20 cellular contexts compared by ENCODE assay signal in the genomic region with DNA sequence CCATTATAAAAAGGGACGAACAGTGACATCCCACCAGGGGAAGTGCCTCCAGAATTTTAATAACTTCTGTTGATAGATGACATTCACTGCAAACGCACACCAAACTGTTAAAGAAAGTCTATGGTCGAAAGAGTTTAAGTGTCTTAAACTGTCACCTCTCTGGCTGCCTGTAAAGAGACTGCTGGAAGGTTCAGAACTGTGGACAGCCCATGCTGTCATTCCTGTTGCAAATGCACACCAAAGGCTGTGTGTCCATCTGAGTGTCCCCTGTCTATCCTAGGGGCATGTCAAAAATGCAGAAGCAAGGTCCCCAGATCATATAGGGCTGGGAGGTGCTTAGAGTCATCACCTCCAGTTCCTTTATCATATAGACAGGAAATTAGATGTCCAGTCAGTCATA.
"Had no signal": no experiment of that assay in that cellular context is flagged by ENCODE, and none has a peak within 500 bp of the region (broad histone marks: within the 10 kb centered on the region; RNA-seq: fewer than 3 reads in every experiment).

No MANE protein-coding gene starts in this region.

- H3K4me3 ChIP-seq: MG63, SJSA1, SK-N-MC had no signal

- DNase-seq: KG1, MG63, NCI-H1092, NCI-H1105 treated with DMSO at 0.1 percent for 48 hours, NCI-H1417 treated with DMSO at 0.1 percent for 48 hours, NCI-H146, NCI-H1694 treated with DMSO at 0.1 percent for 48 hours, NCI-H1930, NCI-H2081, NCI-H2107, NCI-H2227 treated with DMSO at 0.1 percent for 48 hours, NCI-H524, NCI-H526 treated with DMSO at 0.1 percent for 48 hours, NCI-H748 treated with DMSO at 0.1 percent for 48 hours, Right ventricle myocardium superior, RPMI8226, SIG-M5 had no signal

- H3K9me3 ChIP-seq: MG63, SJSA1 had no signal

- H3K4me1 ChIP-seq: SJSA1 had no signal

- H3K27ac ChIP-seq: SJSA1, SK-N-MC had no signal

- FAIRE-seq: RCC 7860 had no signal

- H3K27me3 ChIP-seq: MG63, SJSA1 had no signal

- H3K36me3 ChIP-seq: MG63, SJSA1 had no signal
